In the genomic region with DNA sequence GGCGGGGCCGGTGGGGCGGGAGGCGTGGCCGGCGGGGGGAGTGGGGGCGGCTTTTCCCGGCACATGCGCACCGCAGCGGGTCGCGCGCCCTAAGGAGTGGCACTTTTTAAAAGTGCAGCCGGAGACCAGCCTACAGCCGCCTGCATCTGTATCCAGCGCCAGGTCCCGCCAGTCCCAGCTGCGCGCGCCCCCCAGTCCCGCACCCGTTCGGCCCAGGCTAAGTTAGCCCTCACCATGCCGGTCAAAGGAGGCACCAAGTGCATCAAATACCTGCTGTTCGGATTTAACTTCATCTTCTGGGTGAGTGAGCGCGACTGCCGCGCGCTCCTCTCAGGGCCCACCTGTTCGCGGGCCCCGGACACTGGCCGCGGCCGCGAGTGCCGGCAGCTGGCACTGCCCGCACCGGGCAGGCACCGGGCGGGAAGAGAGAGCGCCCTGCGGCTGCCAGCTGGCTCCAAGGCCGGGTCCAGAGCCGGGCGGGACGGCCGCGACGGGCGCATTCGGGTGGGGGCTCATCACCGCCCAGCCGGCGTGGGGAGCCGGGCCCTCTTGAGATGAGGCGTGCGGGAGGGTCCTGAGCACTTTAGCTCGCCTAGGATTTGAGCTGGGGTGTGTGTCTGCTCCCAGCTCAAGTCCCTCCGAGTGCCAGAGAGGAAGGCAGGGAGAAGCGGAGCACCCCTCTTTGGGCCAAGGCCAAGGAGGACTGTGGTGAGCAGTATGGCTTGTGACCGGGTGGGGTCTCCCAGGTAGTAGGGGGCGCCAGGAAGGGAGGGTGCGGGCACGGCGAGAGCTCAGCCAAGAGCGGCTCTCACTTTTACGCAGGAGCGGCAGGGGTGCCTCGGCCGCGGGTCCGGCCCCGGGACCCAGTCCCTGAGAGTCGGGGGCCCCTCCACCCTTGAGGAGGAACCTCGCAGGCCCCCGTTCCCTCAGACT, we compare ENCODE assay signal across 8 cellular contexts. TPM values are rescaled to one million over a fixed set of nuclear protein-coding genes. Genes with fewer than 3 reads are reported as not detected.
DNase-seq lines count a peak whose midpoint lies in the region; ATAC-seq and TF ChIP-seq lines count a peak whose summit lies in the region.

A gene with protein sequence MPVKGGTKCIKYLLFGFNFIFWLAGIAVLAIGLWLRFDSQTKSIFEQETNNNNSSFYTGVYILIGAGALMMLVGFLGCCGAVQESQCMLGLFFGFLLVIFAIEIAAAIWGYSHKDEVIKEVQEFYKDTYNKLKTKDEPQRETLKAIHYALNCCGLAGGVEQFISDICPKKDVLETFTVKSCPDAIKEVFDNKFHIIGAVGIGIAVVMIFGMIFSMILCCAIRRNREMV (plus strand): TSS at position 135 of the 933 bp plus-strand sequence. CDS start 100 bp downstream, at position 235.

- peaks cover 7% of the 10 kb centered on the region for H3K4me1 ChIP-seq in CD4-positive, alpha-beta memory T cell (ENCODE audit: insufficient read depth, low read length)
- peaks cover 41 to 83% (median 72%) of the 10 kb centered on the region in 4 donors for H3K4me1 ChIP-seq in stomach

- peaks cover 34 to 53% of the 10 kb centered on the region in 2 donors for H3K27me3 Mint-ChIP-seq in CD4-positive, alpha-beta memory T cell
- H3K27me3 Mint-ChIP-seq in activated CD8-positive, alpha-beta T cell treated with anti-CD3 and anti-CD28 coated beads, Interleukin-2, amount 10 ng/mL, durations not matched to agents 7 days and 5 days (ENCODE audit: low read depth) = peaks cover 47% of the 10 kb centered on the region

- no peaks in the 10 kb centered on the region for H3K9me3 ChIP-seq in CD4-positive, alpha-beta memory T cell (ENCODE audit: control insufficient read depth in 1 of 2, low read length in 2 of 2)
- no peaks in the 10 kb centered on the region for H3K9me3 ChIP-seq in stomach

- H3K4me3 Mint-ChIP-seq in CD4-positive, alpha-beta memory T cell = peak within 1 kb of the TSS; percentile 45 to 66 (median 60)
- H3K4me3 Mint-ChIP-seq in activated CD8-positive, alpha-beta T cell treated with anti-CD3 and anti-CD28 coated beads, Interleukin-2, amount 10 ng/mL, durations not matched to agents 7 days and 5 days = peak within 1 kb of the TSS; percentile 63

- H3K27me3 ChIP-seq in CD4-positive, alpha-beta memory T cell (ENCODE audit: insufficient read depth, low read length) = peaks cover 16% of the 10 kb centered on the region
- peaks cover 0 to 19% (median 4%) of the 10 kb centered on the region in 3 donors for H3K27me3 ChIP-seq in stomach

- TF ChIP-seq POLR2A in stomach (IDR thresholded peaks at IDR 0.05) = peak in 2 of 4 donors; percentile 26 to 54
- TF ChIP-seq POLR2A in erythroblast (IDR thresholded peaks at IDR 0.05; ENCODE audit: low read length) = no peak

- H3K36me3 Mint-ChIP-seq in CD4-positive, alpha-beta memory T cell = no peaks in the 10 kb centered on the region
- no peaks in the 10 kb centered on the region for H3K36me3 Mint-ChIP-seq in activated CD8-positive, alpha-beta T cell treated with anti-CD3 and anti-CD28 coated beads, Interleukin-2, amount 10 ng/mL, durations not matched to agents 7 days and 5 days (ENCODE audit: low read depth)

- peak; percentile 56 for ATAC-seq in activated CD8-positive, alpha-beta T cell treated with anti-CD3 and anti-CD28 coated beads, Interleukin-2, amount 10 ng/mL, durations not matched to agents 7 days and 5 days
- ATAC-seq in HG03108 (IDR thresholded peaks at IDR 0.05; ENCODE audit: unreplicated experiment) = no peak

- peak within 1 kb of the TSS in 1 of 2 donors; percentile 28 for H3K4me3 ChIP-seq in CD4-positive, alpha-beta memory T cell (ENCODE audit: low read length in 2 of 2)
- H3K4me3 ChIP-seq in Jurkat, Clone E6-1 (ENCODE audit: low read length) = peak within 1 kb of the TSS; percentile 9; the same call in 1 of the 2 replicates
- H3K4me3 ChIP-seq in epithelial cell of esophagus (ENCODE audit: low read length) (peak within 1 kb of the TSS; percentile 98), stomach (peak within 1 kb of the TSS; percentile 69 to 94 (median 86))

- DNase-seq in CD4-positive, alpha-beta memory T cell = peak in 1 of 5 donors; percentile 10
- DNase-seq in Jurkat, Clone E6-1 (ENCODE audit: low read depth, low spot score) = no peak
- DNase-seq in activated CD8-positive, alpha-beta T cell treated with anti-CD3 and anti-CD28 coated beads, Interleukin-2, amount 10 ng/mL, durations not matched to agents 7 days and 5 days = peak; percentile 44
- DNase-seq in epithelial cell of esophagus (ENCODE audit: low read depth) (peak; percentile 74), mucosa of gallbladder (ENCODE audit: low spot score) (peak; percentile 58), stomach (peak; percentile 75), erythroblast (lab: John Stamatoyannopoulos, UW) (no peak)

- no peak for TF ChIP-seq EP300 in stomach (IDR thresholded peaks at IDR 0.05)

- POLR2A ChIA-PET in CD4-positive, alpha-beta memory T cell (lab: Charles Lee; ENCODE audit: partially characterized antibody) = no interaction called here
- POLR2A ChIA-PET in activated CD8-positive, alpha-beta T cell treated with anti-CD3 and anti-CD28 coated beads, Interleukin-2, amount 10 ng/mL, durations not matched to agents 7 days and 5 days (lab: Charles Lee) = no interaction called here

- H3K4me1 Mint-ChIP-seq in CD4-positive, alpha-beta memory T cell = peaks cover 0 to 10% (median 1%) of the 10 kb centered on the region in 4 donors
- peaks cover 27% of the 10 kb centered on the region for H3K4me1 Mint-ChIP-seq in activated CD8-positive, alpha-beta T cell treated with anti-CD3 and anti-CD28 coated beads, Interleukin-2, amount 10 ng/mL, durations not matched to agents 7 days and 5 days (ENCODE audit: low read depth)

- CTCF ChIA-PET in CD4-positive, alpha-beta memory T cell (lab: Charles Lee; ENCODE audit: partially characterized antibody) = interaction anchor here (1.0 to 1.8 kb wide), 4 partner anchors 30 to 85 kb away, joined by 3 to 4 read pairs (median 4); no protein-coding TSS in a partner anchor
- CTCF ChIA-PET in activated CD8-positive, alpha-beta T cell treated with anti-CD3 and anti-CD28 coated beads, Interleukin-2, amount 10 ng/mL, durations not matched to agents 7 days and 5 days (lab: Charles Lee) = interaction anchor here (0.9 to 3.5 kb wide), 5 partner anchors 11 to 83 kb away, joined by 3 to 21 read pairs (median 3); no protein-coding TSS in a partner anchor

- TF ChIP-seq CTCF in epithelial cell of esophagus (IDR thresholded peaks at IDR 0.05; ENCODE audit: insufficient read depth, low read depth, low read length, missing control alignments) (no peak), stomach (IDR thresholded peaks at IDR 0.05) (no peak)

- 0 to 1% (median 1%) methylated on average over 40 to 79 of the region's 79 CpGs for WGBS in stomach, 5 donors

- intact Hi-C loops in CD4-positive, alpha-beta memory T cell (cut with micrococcal nuclease) = no loop called here
- intact Hi-C loops in stomach (cut with DNase I; ENCODE audit: low total_unique reads) = no loop called here

- no peaks in the 10 kb centered on the region for H3K36me3 ChIP-seq in CD4-positive, alpha-beta memory T cell (ENCODE audit: insufficient read depth, low read length)
- H3K36me3 ChIP-seq in stomach = no peaks in the 10 kb centered on the region

- H3K27ac Mint-ChIP-seq in CD4-positive, alpha-beta memory T cell = no peak within 1 kb of the TSS
- H3K27ac Mint-ChIP-seq in activated CD8-positive, alpha-beta T cell treated with anti-CD3 and anti-CD28 coated beads, Interleukin-2, amount 10 ng/mL, durations not matched to agents 7 days and 5 days = no peak within 1 kb of the TSS

- H3K27ac ChIP-seq in CD4-positive, alpha-beta memory T cell (ENCODE audit: low read depth, low read length) = no peak within 1 kb of the TSS
- H3K27ac ChIP-seq in stomach = peak within 1 kb of the TSS; percentile 84 to 99 (median 94)

- H3K9me3 Mint-ChIP-seq in CD4-positive, alpha-beta memory T cell = no peaks in the 10 kb centered on the region
- no peaks in the 10 kb centered on the region for H3K9me3 Mint-ChIP-seq in activated CD8-positive, alpha-beta T cell treated with anti-CD3 and anti-CD28 coated beads, Interleukin-2, amount 10 ng/mL, durations not matched to agents 7 days and 5 days (ENCODE audit: insufficient read depth)

RNA-seq across cellular contexts. Expression of the gene that starts here (rescaled TPM):
- total RNA-seq in CD4-positive, alpha-beta memory T cell = 1 to 10 TPM; 4.5 to 5.8 TPM
- 1 to 10 TPM; 1.4 to 4.4 TPM for polyA plus RNA-seq in CD4-positive, alpha-beta memory T cell
- polyA plus RNA-seq in Jurkat, Clone E6-1 (2012; ENCODE audit: insufficient read depth, insufficient read length) = 35.3 TPM
- total RNA-seq in activated CD8-positive, alpha-beta T cell treated with anti-CD3 and anti-CD28 coated beads, Interleukin-2, amount 10 ng/mL, durations not matched to agents 7 days and 5 days = 10 to 100 TPM; 11.6 to 11.9 TPM
- 139 TPM for total RNA-seq in mucosa of gallbladder
- total RNA-seq in stomach = 100 to 1,000 TPM in 3 of 5 donors, 10 to 100 TPM in 2; 68.1 to 297 (median 154) TPM
- polyA plus RNA-seq in stomach = 100 to 1,000 TPM in 2 of 3 donors, 10 to 100 TPM in 1; 51.0 to 421 (median 124) TPM

Comparison
In these comparisons a context has a peak if more than half of its experiments do, and no peak if none do; other contexts are left out.
1. RNA of the gene that starts here (total RNA-seq): 68.1 to 297 TPM in stomach and 139 TPM in mucosa of gallbladder (single experiment); 11.6 to 11.9 TPM in activated CD8-positive, alpha-beta T cell treated with anti-CD3 and anti-CD28 coated beads, Interleukin-2, amount 10 ng/mL, durations not matched to agents 7 days and 5 days and 4.5 to 5.8 TPM in CD4-positive, alpha-beta memory T cell; every median in the first group is over 4 times any median in the second.
2. RNA of the gene that starts here (polyA plus RNA-seq): 51.0 to 421 TPM in stomach; 1.4 to 4.4 TPM in CD4-positive, alpha-beta memory T cell; every median in the first group is over 4 times any median in the second.
3. DNase-seq: peak in activated CD8-positive, alpha-beta T cell treated with anti-CD3 and anti-CD28 coated beads, Interleukin-2, amount 10 ng/mL, durations not matched to agents 7 days and 5 days (single experiment), epithelial cell of esophagus (single experiment), mucosa of gallbladder (single experiment) and stomach (single experiment); none in Jurkat, Clone E6-1 (single experiment) and erythroblast (0 of 2).